In the genomic region with DNA sequence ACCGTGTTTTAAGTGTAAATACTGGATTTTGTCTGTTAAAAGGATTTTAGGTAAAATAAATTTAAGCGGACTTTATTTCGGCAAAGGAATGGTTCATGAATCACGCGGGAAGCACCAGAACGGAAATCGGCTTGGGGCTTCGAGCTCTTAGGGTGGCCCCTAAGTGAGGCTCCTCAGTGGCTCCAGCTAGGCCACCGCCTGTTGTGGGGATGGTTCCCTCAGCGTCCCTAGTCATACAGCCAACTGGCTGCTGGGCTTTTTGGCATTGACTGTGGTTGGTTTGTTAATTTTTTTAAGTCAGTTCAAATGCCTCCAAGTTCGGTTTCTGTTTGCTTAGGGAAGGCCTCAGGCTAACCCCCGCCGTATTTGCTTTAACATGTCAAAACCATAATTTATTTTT, we compare ENCODE assay signal across 10 cellular contexts. TPM values are rescaled to one million over a fixed set of nuclear protein-coding genes. Genes with fewer than 3 reads are reported as not detected.
DNase-seq lines count a peak whose midpoint lies in the region; ATAC-seq and TF ChIP-seq lines count a peak whose summit lies in the region.
"Not testable (repeated sequence)": the region's sequence is repeated elsewhere in the genome, so short reads cannot be mapped to it uniquely, and the experiment has no call there.
"Had no signal": no experiment of that assay in that cellular context is flagged by ENCODE, and none has a peak within 500 bp of the region (broad histone marks: within the 10 kb centered on the region; RNA-seq: fewer than 3 reads in every experiment).

No MANE protein-coding gene starts in this region.

- not testable (repeated sequence) for H2AFZ ChIP-seq in GM23338; mammary epithelial cell (ENCODE audit: low read depth, low read length)

- not testable (repeated sequence) for H3K9me3 Mint-ChIP-seq in GM23338; activated T-helper 17 cell treated with anti-CD3 and anti-CD28 coated beads, Interleukin-2, amount 50 U/mL, for 72 hours; stimulated activated naive CD8-positive, alpha-beta T cell treated with anti-CD3 and anti-CD28 coated beads, Interleukin-15, amount 100 ng/mL, for 72 hours

- dilution Hi-C loops in mammary epithelial cell (cut with HindIII; ENCODE audit: low sequenced_read_pairs) = not testable (repeated sequence)

- not testable (repeated sequence) for H4K20me1 ChIP-seq in GM23338 (replicated peaks; ENCODE audit: insufficient read depth); mammary epithelial cell (ENCODE audit: insufficient read depth, low read length)

- 91% methylated on average over 7 of the region's 13 CpGs for WGBS in mammary epithelial cell (ENCODE audit: low coverage, missing lambda C conversion rate)

- H3F3A ChIP-seq in GM23338 (replicated peaks; ENCODE audit: low read depth) = not testable (repeated sequence)

- CTCF ChIA-PET in RWPE1 (lab: Yijun Ruan, JAX); mammary epithelial cell (lab: Charles Lee; ENCODE audit: low non-redundant PET): not testable (repeated sequence)

- H3K27me3 ChIP-seq in GM23338 (ENCODE audit: insufficient read depth); mammary epithelial cell (ENCODE audit: insufficient read depth, low read length); left lung: not testable (repeated sequence)

- not testable (repeated sequence) for H3K4me1 Mint-ChIP-seq in GM23338; activated T-helper 17 cell treated with anti-CD3 and anti-CD28 coated beads, Interleukin-2, amount 50 U/mL, for 72 hours; stimulated activated naive CD8-positive, alpha-beta T cell treated with anti-CD3 and anti-CD28 coated beads, Interleukin-15, amount 100 ng/mL, for 72 hours

- not testable (repeated sequence) for H3K79me2 ChIP-seq in GM23338 (replicated peaks; ENCODE audit: insufficient read depth); mammary epithelial cell (ENCODE audit: insufficient read depth, low read length)

- H3K4me3 ChIP-seq in GM23338 = peak overlapping the region; percentile 52
- not testable (repeated sequence) for H3K4me3 ChIP-seq in mammary epithelial cell (replicated peaks in 1 of 3; ENCODE audit: insufficient read depth in 1 of 3, low read depth in 2 of 3, low read length in 3 of 3); left lung

- BruUV-seq in mammary epithelial cell (replicated peaks; lab: Mats Ljungman, UMichigan) = TSS peak; percentile 53

- not testable (repeated sequence) for H3K36me3 Mint-ChIP-seq in GM23338 (ENCODE audit: low read depth); activated T-helper 17 cell treated with anti-CD3 and anti-CD28 coated beads, Interleukin-2, amount 50 U/mL, for 72 hours (ENCODE audit: low read depth)

- H3K4me1 ChIP-seq in GM23338 (ENCODE audit: insufficient read depth); mammary epithelial cell (ENCODE audit: insufficient read depth, low read length); left lung: not testable (repeated sequence)

- peak overlapping the region; percentile 68; the same call in 1 of the 2 replicates for H3K4me2 ChIP-seq in GM23338
- H3K4me2 ChIP-seq in mammary epithelial cell (ENCODE audit: insufficient read depth, low read depth, low read length) = not testable (repeated sequence)

- peak; percentile 38 for ATAC-seq in GM23338
- ATAC-seq in activated T-helper 17 cell treated with anti-CD3 and anti-CD28 coated beads, Interleukin-2, amount 50 U/mL, for 72 hours (replicated peaks) = not testable (repeated sequence)
- ATAC-seq in esophagus mucosa = peak; percentile 23
- peak; percentile 28 for ATAC-seq in left lung
- ATAC-seq in stimulated activated naive CD8-positive, alpha-beta T cell treated with anti-CD3 and anti-CD28 coated beads, Interleukin-15, amount 100 ng/mL, for 72 hours = peak; percentile 52

- H3K9me3 ChIP-seq in mammary epithelial cell (replicated peaks; ENCODE audit: insufficient read depth, low read length); left lung: not testable (repeated sequence)

- not testable (repeated sequence) for DNase-seq in GM23338 (ENCODE audit: low spot score); RWPE1 (ENCODE audit: low spot score); mammary epithelial cell; left lung; stimulated activated naive CD8-positive, alpha-beta T cell treated with anti-CD3 and anti-CD28 coated beads, Interleukin-15, amount 100 ng/mL, for 72 hours

- H3K9me2 ChIP-seq in GM23338 (ENCODE audit: insufficient read depth) = not testable (repeated sequence)

- H3K9ac ChIP-seq in mammary epithelial cell (ENCODE audit: insufficient read depth, low read length) = not testable (repeated sequence)

- POLR2A ChIA-PET in RWPE1 (lab: Yijun Ruan, JAX; ENCODE audit: low non-redundant PET) = not testable (repeated sequence)

- H3K27ac Mint-ChIP-seq in GM23338; activated T-helper 17 cell treated with anti-CD3 and anti-CD28 coated beads, Interleukin-2, amount 50 U/mL, for 72 hours; stimulated activated naive CD8-positive, alpha-beta T cell treated with anti-CD3 and anti-CD28 coated beads, Interleukin-15, amount 100 ng/mL, for 72 hours: not testable (repeated sequence)

- H3K36me3 ChIP-seq in GM23338 (ENCODE audit: insufficient read depth); mammary epithelial cell (ENCODE audit: insufficient read depth, low read length); left lung: not testable (repeated sequence)

- not testable (repeated sequence) for H3K4me3 Mint-ChIP-seq in GM23338; stimulated activated naive CD8-positive, alpha-beta T cell treated with anti-CD3 and anti-CD28 coated beads, Interleukin-15, amount 100 ng/mL, for 72 hours
- H3K4me3 Mint-ChIP-seq in activated T-helper 17 cell treated with anti-CD3 and anti-CD28 coated beads, Interleukin-2, amount 50 U/mL, for 72 hours = peak overlapping the region; percentile 67

- in situ Hi-C loops in mammary epithelial cell (cut with MboI; ENCODE audit: low sequenced_read_pairs in 2 of 2) = not testable (repeated sequence)

- H3K27ac ChIP-seq in GM23338 (ENCODE audit: low read depth) (0 out of 2 replicates have a peak overlapping the region, but pooled peaks have one; percentile 48), RWPE1 (peak overlapping the region; percentile 51)
- not testable (repeated sequence) for H3K27ac ChIP-seq in mammary epithelial cell (ENCODE audit: insufficient read depth, low read depth, low read length); left lung

- H3K27me3 Mint-ChIP-seq in GM23338 (ENCODE audit: insufficient read depth, low read depth, poor library complexity); activated T-helper 17 cell treated with anti-CD3 and anti-CD28 coated beads, Interleukin-2, amount 50 U/mL, for 72 hours; stimulated activated naive CD8-positive, alpha-beta T cell treated with anti-CD3 and anti-CD28 coated beads, Interleukin-15, amount 100 ng/mL, for 72 hours: not testable (repeated sequence)

- TF ChIP-seq CTCF in GM23338 (conservative IDR thresholded peaks at IDR 0.05; ENCODE audit: low read depth in 2 of 2); RWPE1 (conservative IDR thresholded peaks at IDR 0.05; ENCODE audit: low read depth); mammary epithelial cell (conservative IDR thresholded peaks at IDR 0.05 in 1 of 2, IDR thresholded peaks at IDR 0.05 in 1 of 2; ENCODE audit: extremely low read depth in 1 of 2, insufficient read depth in 1 of 2, low read depth in 1 of 2, low read length in 2 of 2); left lung (IDR thresholded peaks at IDR 0.05): not testable (repeated sequence)

- intact Hi-C loops in mammary epithelial cell (cut with micrococcal nuclease); left lung (cut with DNase I): not testable (repeated sequence)

RNA-seq across cellular contexts. Expression of gene PRDM7, which starts 29.9 kb away (rescaled TPM):
- not detected in 2 replicates for total RNA-seq in GM23338 (2014; rRNA removed; shearing (Covaris generic))
- polyA plus RNA-seq in GM23338 (2016; fragmentation: Nextera tagmentation; extraction: Ambion mirVana) = 0.08 TPM in 1 of 2 replicates, not detected in the other
- total RNA-seq in activated T-helper 17 cell treated with anti-CD3 and anti-CD28 coated beads, Interleukin-2, amount 50 U/mL, for 72 hours = under 1 TPM in 1 of 2 donors, not detected in 1; 0.13 TPM
- total RNA-seq in mammary epithelial cell = not detected
- polyA plus RNA-seq in mammary epithelial cell = not detected
- polyA minus RNA-seq in mammary epithelial cell = not detected
- not detected for total RNA-seq in esophagus mucosa
- not detected for total RNA-seq in left lung
- total RNA-seq: CD4-positive, CD25-positive, alpha-beta regulatory T cell; H7; IMR-90 had no signal
- polyA plus RNA-seq: CD4-positive, CD25-positive, alpha-beta regulatory T cell; IMR-90 had no signal
